Comparison of ENCODE assay signal across 22 cellular contexts in genomic region chr5:54733101-54733500, GRCh38.
"Had no signal": no experiment of that assay in that cellular context is flagged by ENCODE, and none has a peak within 500 bp of the region (broad histone marks: within the 10 kb centered on the region; RNA-seq: fewer than 3 reads in every experiment).

No MANE protein-coding gene starts in this region.

- H3K4me1 ChIP-seq: SJCRH30 had no signal

- DNase-seq: KBM-7; MV-4-11; NCI-H1048; NCI-H1105; NCI-H1417; NCI-H1436 treated with DMSO at 0.1 percent for 48 hours; NCI-H1694; NCI-H187 treated with DMSO at 0.1 percent for 48 hours; NCI-H2029 treated with DMSO at 0.1 percent for 48 hours; NCI-H2171; NCI-H226; NCI-H446; NCI-H510A; NCI-H524 treated with DMSO at 0.1 percent for 48 hours; NCI-H69; NCI-H774; NK-92 treated with Interleukin-12 subunit alpha and Interleukin-12 subunit beta, amount 100 ng/mL, for 24 hours; PC-3; SHP77; SJCRH30 had no signal

- H3K27ac ChIP-seq: RWPE1, SJCRH30 had no signal

- H3K9me3 ChIP-seq: SJCRH30 had no signal

- ATAC-seq: Panc1, PC-3 had no signal

- H3K4me3 ChIP-seq: SJCRH30 had no signal

- H3K36me3 ChIP-seq: SJCRH30 had no signal

- H3K27me3 ChIP-seq: SJCRH30 had no signal
